1 cellular context compared by ENCODE assay signal in the genomic region with DNA sequence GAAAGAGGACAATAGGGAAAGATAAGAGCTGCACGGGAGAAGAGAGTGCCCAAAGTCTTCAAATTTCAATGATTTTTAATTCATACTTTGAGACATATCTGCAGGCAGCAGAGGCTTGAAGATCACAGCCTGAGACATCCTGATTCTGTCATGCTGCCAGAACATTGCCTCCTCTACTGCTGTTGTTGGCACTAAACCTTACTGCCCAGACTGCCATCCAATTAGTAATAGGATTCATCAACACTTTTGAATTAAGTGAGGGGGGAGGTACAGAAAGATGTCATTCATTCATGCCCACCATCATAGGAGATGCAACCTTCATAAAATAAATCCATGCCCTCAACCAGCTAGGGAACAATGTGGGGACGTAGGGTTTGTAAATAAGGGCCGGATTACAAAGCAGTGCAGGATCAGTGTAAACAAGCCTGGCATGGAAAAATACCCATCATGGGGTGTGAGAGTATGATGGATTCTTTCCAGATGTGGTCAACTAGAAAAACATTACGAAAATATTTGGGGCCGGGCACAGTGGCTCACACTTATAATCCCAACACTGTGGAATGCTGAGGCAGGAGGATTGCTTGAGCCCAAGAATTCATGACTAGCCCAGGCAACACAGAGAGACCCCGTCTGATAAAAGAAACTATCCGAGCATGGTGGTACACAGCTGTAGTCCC.
TF ChIP-seq lines count a peak whose summit lies in the region.

No MANE protein-coding gene starts in this region.

TF ChIP-seq in GM23338, 12 proteins besides CTCF, POLR2A, EP300 and RAD21 (continued from another document):
- TF ChIP-seq, protein P1, sequence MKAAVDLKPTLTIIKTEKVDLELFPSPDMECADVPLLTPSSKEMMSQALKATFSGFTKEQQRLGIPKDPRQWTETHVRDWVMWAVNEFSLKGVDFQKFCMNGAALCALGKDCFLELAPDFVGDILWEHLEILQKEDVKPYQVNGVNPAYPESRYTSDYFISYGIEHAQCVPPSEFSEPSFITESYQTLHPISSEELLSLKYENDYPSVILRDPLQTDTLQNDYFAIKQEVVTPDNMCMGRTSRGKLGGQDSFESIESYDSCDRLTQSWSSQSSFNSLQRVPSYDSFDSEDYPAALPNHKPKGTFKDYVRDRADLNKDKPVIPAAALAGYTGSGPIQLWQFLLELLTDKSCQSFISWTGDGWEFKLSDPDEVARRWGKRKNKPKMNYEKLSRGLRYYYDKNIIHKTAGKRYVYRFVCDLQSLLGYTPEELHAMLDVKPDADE (IDR thresholded peaks at IDR 0.05): no peak
- TF ChIP-seq NANOG (IDR thresholded peaks at IDR 0.05; ENCODE audit: borderline replicate concordance) (no peak), EZH2phosphoT487 (IDR thresholded peaks at IDR 0.05; ENCODE audit: unreplicated experiment) (no peak)
